In genomic region chr10:103841519-103841918, GRCh38 we compare ENCODE assay signal across 2 cellular contexts.
A peak's percentile ranks its signal among the peaks of the same experiment; 100 is the strongest.
TF ChIP-seq lines count a peak whose summit lies in the region.

No MANE protein-coding gene starts in this region.

TF ChIP-seq in HEK293, 187 proteins besides CTCF, POLR2A, EP300 and RAD21:
- peak; percentile 58; the same call in 1 of the 2 replicates for TF ChIP-seq SCRT2 (tag by site-specific recombination; IDR thresholded peaks at IDR 0.05)
- no peak for TF ChIP-seq ZNF660 (tag by site-specific recombination; IDR thresholded peaks at IDR 0.05)

TF ChIP-seq in GM12878, 131 proteins besides CTCF, POLR2A, EP300 and RAD21:
- TF ChIP-seq SPI1 (IDR thresholded peaks at IDR 0.05; ENCODE audit: borderline replicate concordance, insufficient read depth, low read depth, low read length) (peak; percentile 23; the same call in 1 of the 2 replicates), SMARCA5 (IDR thresholded peaks at IDR 0.05) (no peak), NR2F1 (conservative IDR thresholded peaks at IDR 0.05) (peak; percentile 67)
- TF ChIP-seq, protein P1, sequence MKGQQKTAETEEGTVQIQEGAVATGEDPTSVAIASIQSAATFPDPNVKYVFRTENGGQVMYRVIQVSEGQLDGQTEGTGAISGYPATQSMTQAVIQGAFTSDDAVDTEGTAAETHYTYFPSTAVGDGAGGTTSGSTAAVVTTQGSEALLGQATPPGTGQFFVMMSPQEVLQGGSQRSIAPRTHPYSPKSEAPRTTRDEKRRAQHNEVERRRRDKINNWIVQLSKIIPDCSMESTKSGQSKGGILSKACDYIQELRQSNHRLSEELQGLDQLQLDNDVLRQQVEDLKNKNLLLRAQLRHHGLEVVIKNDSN (IDR thresholded peaks at IDR 0.05; ENCODE audit: borderline replicate concordance, extremely low read length, insufficient read depth, low read depth, low read length), result no peak
